ENCODE assay signal across 8 cellular contexts in the genomic region with DNA sequence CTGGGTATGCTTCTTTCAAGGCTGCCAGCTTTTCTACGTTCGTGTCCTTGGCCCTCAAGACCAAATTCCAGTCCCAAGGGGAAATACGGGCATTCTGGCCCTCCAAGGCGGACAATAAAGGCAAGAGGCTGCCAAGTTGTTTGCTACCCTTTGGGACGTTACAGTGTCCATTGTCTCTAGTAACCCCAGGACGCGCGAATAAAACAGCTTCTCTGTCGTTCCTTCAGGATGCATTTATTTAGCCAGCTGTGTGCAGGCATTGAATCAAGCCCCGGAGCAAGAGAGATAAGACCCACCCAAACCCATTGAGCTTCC. TPM values are rescaled to one million over a fixed set of nuclear protein-coding genes. Genes with fewer than 3 reads are reported as not detected.
DNase-seq lines count a peak whose midpoint lies in the region; TF ChIP-seq lines count a peak whose summit lies in the region.

No MANE protein-coding gene starts in this region.

- H3K27ac ChIP-seq in adrenal gland: peak overlapping the region in 4 of 5 donors; percentile 33 to 83 (median 62)
- H3K27ac ChIP-seq in liver (ENCODE audit: low read depth in 1 of 2, low read length in 2 of 2): peak overlapping the region; percentile 42 to 72
- H3K27ac ChIP-seq in thymus (ENCODE audit: low read depth): peak overlapping the region; percentile 22

- H3K4me3 ChIP-seq in adrenal gland: peak overlapping the region; percentile 34 to 52 (median 50)
- peak overlapping the region; percentile 87 to 91 (median 90) for H3K4me3 ChIP-seq in liver (ENCODE audit: low read depth in 1 of 3, low read length in 3 of 3)
- H3K4me3 ChIP-seq in thymus (ENCODE audit: low read length): peak overlapping the region; percentile 81

- peaks cover 21% of the 10 kb centered on the region for H3K4me1 Mint-ChIP-seq in activated CD4-positive, alpha-beta T cell treated with anti-CD3 and anti-CD28 coated beads, Interleukin-2, amount 10 ng/mL, durations not matched to agents 24 days and 14 days

- intact Hi-C loops in activated CD4-positive, alpha-beta T cell treated with anti-CD3 and anti-CD28 coated beads, Interleukin-2, amount 10 ng/mL, durations not matched to agents 24 days and 14 days (cut with micrococcal nuclease): loop anchor here (2.0 kb wide), 1 partner anchor 52 kb away; no protein-coding TSS in a partner anchor
- intact Hi-C loops in adrenal gland (cut with DNase I): no loop called here

- 0 to 2% (median 0%) methylated on average over 2 to 10 of the region's 10 CpGs for WGBS in adrenal gland, 4 donors
- WGBS in liver: 1% methylated on average over 10 of the region's 10 CpGs
- WGBS in thymus: 2% methylated on average over 10 of the region's 10 CpGs

- H3K27me3 ChIP-seq in adrenal gland (no peaks in the 10 kb centered on the region), liver (ENCODE audit: control insufficient read depth in 4 of 4, insufficient read depth in 4 of 4, low read length in 3 of 4) (no peaks in the 10 kb centered on the region), thymus (ENCODE audit: control insufficient read depth, insufficient read depth) (no peaks in the 10 kb centered on the region)

- no peak for TF ChIP-seq POLR2A in adrenal gland (IDR thresholded peaks at IDR 0.05)

- H3K4me1 ChIP-seq in adrenal gland (replicated peaks in 1 of 2): peaks cover 0 to 20% of the 10 kb centered on the region in 2 donors
- peaks cover 4 to 20% (median 14%) of the 10 kb centered on the region in 4 donors for H3K4me1 ChIP-seq in liver (ENCODE audit: control insufficient read depth in 4 of 4, insufficient read depth in 4 of 4, low read length in 3 of 4)
- peaks cover 10% of the 10 kb centered on the region for H3K4me1 ChIP-seq in thymus (ENCODE audit: control insufficient read depth, insufficient read depth, low read length)

- H3K36me3 ChIP-seq in adrenal gland (replicated peaks in 1 of 2): no peaks in the 10 kb centered on the region
- peaks cover 0 to 3% (median 1%) of the 10 kb centered on the region in 4 donors for H3K36me3 ChIP-seq in liver (ENCODE audit: control insufficient read depth in 4 of 4, insufficient read depth in 3 of 4, low read depth in 1 of 4, low read length in 3 of 4)
- H3K36me3 ChIP-seq in thymus (ENCODE audit: control insufficient read depth, insufficient read depth): peaks cover 6% of the 10 kb centered on the region

- TF ChIP-seq CTCF in adrenal gland (IDR thresholded peaks at IDR 0.05) (no peak), liver (IDR thresholded peaks at IDR 0.05; ENCODE audit: low read depth, low read length, missing input control) (no peak)

- no peak for DNase-seq in activated CD4-positive, alpha-beta T cell treated with anti-CD3 and anti-CD28 coated beads, Interleukin-2, amount 10 ng/mL, durations not matched to agents 24 days and 14 days
- DNase-seq in activated CD4-positive, alpha-beta T cell treated with anti-CD3 and anti-CD28 coated beads, Interleukin-2, amount 50 U/mL, for 48 hours: no peak
- DNase-seq in adrenal gland (no peak), NCI-H2171 treated with DMSO at 0.1 percent for 48 hours (lab: John Stamatoyannopoulos, UW) (no peak), HPDE6-E6E7 (ENCODE audit: extremely low spot score) (no peak), NCI-H2081 treated with DMSO at 0.1 percent for 48 hours (lab: John Stamatoyannopoulos, UW) (no peak)

- peak overlapping the region; percentile 5 to 75 for H3K9ac ChIP-seq in liver (ENCODE audit: low read depth in 1 of 2, low read length in 2 of 2)

- H3K27ac Mint-ChIP-seq in activated CD4-positive, alpha-beta T cell treated with anti-CD3 and anti-CD28 coated beads, Interleukin-2, amount 10 ng/mL, durations not matched to agents 24 days and 14 days: peak overlapping the region; percentile 93

- no peaks in the 10 kb centered on the region for H3K27me3 Mint-ChIP-seq in activated CD4-positive, alpha-beta T cell treated with anti-CD3 and anti-CD28 coated beads, Interleukin-2, amount 10 ng/mL, durations not matched to agents 24 days and 14 days

- peaks cover 18% of the 10 kb centered on the region for H3K36me3 Mint-ChIP-seq in activated CD4-positive, alpha-beta T cell treated with anti-CD3 and anti-CD28 coated beads, Interleukin-2, amount 10 ng/mL, durations not matched to agents 24 days and 14 days (ENCODE audit: low read depth)

- H3K9me3 ChIP-seq in adrenal gland (replicated peaks in 1 of 3): no peaks in the 10 kb centered on the region
- H3K9me3 ChIP-seq in liver (ENCODE audit: control insufficient read depth in 4 of 4, low read length in 3 of 4): no peaks in the 10 kb centered on the region
- H3K9me3 ChIP-seq in thymus (ENCODE audit: control insufficient read depth): no peaks in the 10 kb centered on the region

- no peaks in the 10 kb centered on the region for H3K9me3 Mint-ChIP-seq in activated CD4-positive, alpha-beta T cell treated with anti-CD3 and anti-CD28 coated beads, Interleukin-2, amount 10 ng/mL, durations not matched to agents 24 days and 14 days

- H3K4me3 Mint-ChIP-seq in activated CD4-positive, alpha-beta T cell treated with anti-CD3 and anti-CD28 coated beads, Interleukin-2, amount 10 ng/mL, durations not matched to agents 24 days and 14 days: peak overlapping the region; percentile 97

- no peak for TF ChIP-seq RAD21 in liver (IDR thresholded peaks at IDR 0.05)

TF ChIP-seq in liver, 16 proteins besides CTCF, POLR2A, EP300 and RAD21 (continues in another document):
- TF ChIP-seq ATF3 (IDR thresholded peaks at IDR 0.05) (no peak), GABPA (IDR thresholded peaks at IDR 0.05 in 1 of 2, conservative IDR thresholded peaks at IDR 0.05 in 1 of 2) (no peak), SP1 (IDR thresholded peaks at IDR 0.05) (no peak), MAX (IDR thresholded peaks at IDR 0.05) (no peak), FOXA2 (IDR thresholded peaks at IDR 0.05) (no peak)
- TF ChIP-seq, protein P1, sequence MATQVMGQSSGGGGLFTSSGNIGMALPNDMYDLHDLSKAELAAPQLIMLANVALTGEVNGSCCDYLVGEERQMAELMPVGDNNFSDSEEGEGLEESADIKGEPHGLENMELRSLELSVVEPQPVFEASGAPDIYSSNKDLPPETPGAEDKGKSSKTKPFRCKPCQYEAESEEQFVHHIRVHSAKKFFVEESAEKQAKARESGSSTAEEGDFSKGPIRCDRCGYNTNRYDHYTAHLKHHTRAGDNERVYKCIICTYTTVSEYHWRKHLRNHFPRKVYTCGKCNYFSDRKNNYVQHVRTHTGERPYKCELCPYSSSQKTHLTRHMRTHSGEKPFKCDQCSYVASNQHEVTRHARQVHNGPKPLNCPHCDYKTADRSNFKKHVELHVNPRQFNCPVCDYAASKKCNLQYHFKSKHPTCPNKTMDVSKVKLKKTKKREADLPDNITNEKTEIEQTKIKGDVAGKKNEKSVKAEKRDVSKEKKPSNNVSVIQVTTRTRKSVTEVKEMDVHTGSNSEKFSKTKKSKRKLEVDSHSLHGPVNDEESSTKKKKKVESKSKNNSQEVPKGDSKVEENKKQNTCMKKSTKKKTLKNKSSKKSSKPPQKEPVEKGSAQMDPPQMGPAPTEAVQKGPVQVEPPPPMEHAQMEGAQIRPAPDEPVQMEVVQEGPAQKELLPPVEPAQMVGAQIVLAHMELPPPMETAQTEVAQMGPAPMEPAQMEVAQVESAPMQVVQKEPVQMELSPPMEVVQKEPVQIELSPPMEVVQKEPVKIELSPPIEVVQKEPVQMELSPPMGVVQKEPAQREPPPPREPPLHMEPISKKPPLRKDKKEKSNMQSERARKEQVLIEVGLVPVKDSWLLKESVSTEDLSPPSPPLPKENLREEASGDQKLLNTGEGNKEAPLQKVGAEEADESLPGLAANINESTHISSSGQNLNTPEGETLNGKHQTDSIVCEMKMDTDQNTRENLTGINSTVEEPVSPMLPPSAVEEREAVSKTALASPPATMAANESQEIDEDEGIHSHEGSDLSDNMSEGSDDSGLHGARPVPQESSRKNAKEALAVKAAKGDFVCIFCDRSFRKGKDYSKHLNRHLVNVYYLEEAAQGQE (IDR thresholded peaks at IDR 0.05): no peak

RNA-seq across cellular contexts. Expression of gene MRPL58, which starts 0.6 kb away (rescaled TPM):
- 73.3 and 74.3 TPM in 2 replicates for total RNA-seq in activated CD4-positive, alpha-beta T cell treated with anti-CD3 and anti-CD28 coated beads, Interleukin-2, amount 10 ng/mL, durations not matched to agents 24 days and 14 days
- total RNA-seq in adrenal gland (100 to 1,000 TPM in 1 of 8 donors, 10 to 100 TPM in 7; 38.7 to 120 (median 52.3) TPM), liver (10 to 100 TPM; 20.5 to 29.9 TPM)
- polyA plus RNA-seq in adrenal gland (10 to 100 TPM; 46.7 to 88.8 (median 57.6) TPM), liver (10 to 100 TPM; 36.9 to 47.0 TPM), thymus (40.9 TPM)

RNA-seq across cellular contexts. Expression of gene CDR2L, which starts 25.6 kb away (rescaled TPM):
- 1.4 and 1.8 TPM in 2 replicates for total RNA-seq in activated CD4-positive, alpha-beta T cell treated with anti-CD3 and anti-CD28 coated beads, Interleukin-2, amount 10 ng/mL, durations not matched to agents 24 days and 14 days
- 10 to 100 TPM in 6 of 8 donors, 1 to 10 TPM in 2; 7.7 to 17.9 (median 12.3) TPM for total RNA-seq in adrenal gland
- polyA plus RNA-seq in adrenal gland: 1 to 10 TPM; 3.7 to 5.6 (median 4.1) TPM
- total RNA-seq in liver: 1 to 10 TPM in 1 of 2 donors, under 1 TPM in 1; 0.70 to 1.5 TPM
- 1 to 10 TPM in 1 of 2 donors, under 1 TPM in 1; 0.78 to 1.1 TPM for polyA plus RNA-seq in liver
- 1.4 TPM for polyA plus RNA-seq in thymus

RNA-seq across cellular contexts. Expression of gene ATP5PD, which starts 33.7 kb away (rescaled TPM):
- total RNA-seq in activated CD4-positive, alpha-beta T cell treated with anti-CD3 and anti-CD28 coated beads, Interleukin-2, amount 10 ng/mL, durations not matched to agents 24 days and 14 days: 158 and 161 TPM in 2 replicates
- 100 to 1,000 TPM; 215 to 452 (median 276) TPM for total RNA-seq in adrenal gland
- polyA plus RNA-seq in adrenal gland: 100 to 1,000 TPM; 393 to 826 (median 646) TPM
- total RNA-seq in liver: 100 to 1,000 TPM; 102 to 128 TPM
- polyA plus RNA-seq in liver: 100 to 1,000 TPM; 241 to 378 TPM
- 390 TPM for polyA plus RNA-seq in thymus

RNA-seq across cellular contexts. Expression of gene KCTD2, which starts 34.0 kb away (rescaled TPM):
- total RNA-seq in activated CD4-positive, alpha-beta T cell treated with anti-CD3 and anti-CD28 coated beads, Interleukin-2, amount 10 ng/mL, durations not matched to agents 24 days and 14 days: 18.7 and 19.0 TPM in 2 replicates
- 10 to 100 TPM; 38.2 to 49.2 (median 41.8) TPM for total RNA-seq in adrenal gland
- polyA plus RNA-seq in adrenal gland: 10 to 100 TPM; 20.6 to 52.4 (median 24.3) TPM
- 1 to 10 TPM; 5.6 to 8.2 TPM for total RNA-seq in liver
- 1 to 10 TPM; 2.4 to 7.1 TPM for polyA plus RNA-seq in liver
- 20.4 TPM for polyA plus RNA-seq in thymus

RNA-seq across cellular contexts. Expression of gene HID1, which starts 40.5 kb away (rescaled TPM):
- total RNA-seq in activated CD4-positive, alpha-beta T cell treated with anti-CD3 and anti-CD28 coated beads, Interleukin-2, amount 10 ng/mL, durations not matched to agents 24 days and 14 days: 0.17 TPM in 1 of 2 replicates, not detected in the other
- total RNA-seq in adrenal gland (10 to 100 TPM in 3 of 8 donors, 1 to 10 TPM in 5; 2.8 to 15.1 (median 8.3) TPM), liver (1 to 10 TPM; 2.7 to 6.2 TPM)
- polyA plus RNA-seq in adrenal gland (10 to 100 TPM in 2 of 3 donors, 1 to 10 TPM in 1; 5.4 to 42.6 (median 19.2) TPM), liver (1 to 10 TPM; 3.5 to 3.8 TPM), thymus (9.9 TPM)
